In the genomic region with DNA sequence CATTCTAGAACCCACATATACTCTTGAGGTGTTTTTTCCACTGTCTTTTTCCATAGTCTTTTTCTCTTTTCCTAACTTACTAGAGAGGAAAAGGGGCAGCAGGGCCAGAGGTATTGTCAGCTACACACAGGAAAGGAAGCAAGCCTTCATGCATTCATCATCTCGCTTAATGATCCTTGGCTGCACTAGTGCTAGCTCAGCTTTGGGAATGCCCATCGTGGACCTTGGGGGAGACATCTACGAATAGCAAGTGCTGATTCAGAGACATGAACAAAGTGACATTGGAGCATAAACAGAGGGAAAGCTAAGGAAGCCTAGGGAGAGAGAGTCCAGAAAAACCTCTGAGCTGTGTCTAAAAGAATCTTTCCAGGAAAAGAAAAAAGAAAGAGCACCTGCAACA, we compare ENCODE assay signal across 26 cellular contexts.
"Had no signal": no experiment of that assay in that cellular context is flagged by ENCODE, and none has a peak within 500 bp of the region (broad histone marks: within the 10 kb centered on the region; RNA-seq: fewer than 3 reads in every experiment).

No MANE protein-coding gene starts in this region.

- ATAC-seq: activated CD8-positive, alpha-beta memory T cell treated with anti-CD3 and anti-CD28 coated beads, Interleukin-2, amount 10 ng/mL, durations not matched to agents 7 days and 5 days; K562; PC-3 had no signal

- H3K4me3 ChIP-seq: breast epithelium, K562 had no signal

- H3K27ac Mint-ChIP-seq: activated B cell treated with CpG ODN at 0.5 μM for 24 hours; activated CD4-positive, alpha-beta T cell treated with anti-CD3 and anti-CD28 coated beads, Interleukin-2, amount 10 ng/mL, durations not matched to agents 24 days and 14 days; activated CD8-positive, alpha-beta memory T cell treated with anti-CD3 and anti-CD28 coated beads, Interleukin-2, amount 10 ng/mL, durations not matched to agents 7 days and 5 days; activated naive CD4-positive, alpha-beta T cell treated with anti-CD3 and anti-CD28 coated beads, Interleukin-2, amount 50 U/mL, for 24 hours; activated T-cell treated with anti-CD3 and anti-CD28 coated beads, Interleukin-2, amount 50 U/mL, for 24 hours; activated T-helper 1 cell treated with anti-CD3 and anti-CD28 coated beads, Interleukin-12 subunit alpha, Interleukin-12 subunit beta, Interleukin-2, Interleukin-4 antibody, amounts not matched to agents 30 ng/mL and 10 ng/mL and 1 ng/mL, durations not matched to agents 14 hours and 24 hours and 36 hours; T-helper 1 cell treated with Interleukin-12 subunit alpha and Interleukin-12 subunit beta and Interleukin-4 antibody, amounts not matched to agents 30 μg/mL and 1 μg/mL, for 36 hours had no signal

- H3K27ac ChIP-seq: breast epithelium had no signal

- DNase-seq: activated B cell treated with CpG ODN at 0.5 μM for 24 hours; activated CD4-positive, alpha-beta T cell treated with anti-CD3 and anti-CD28 coated beads for 1 hour; activated CD4-positive, alpha-beta T cell treated with anti-CD3 and anti-CD28 coated beads, Interleukin-2, amount 10 ng/mL, durations not matched to agents 24 days and 14 days; activated CD4-positive, alpha-beta T cell treated with anti-CD3 and anti-CD28 coated beads, Interleukin-2, amount 50 U/mL, for 48 hours; activated CD8-positive, alpha-beta memory T cell treated with anti-CD3 and anti-CD28 coated beads, Interleukin-2, amount 10 ng/mL, durations not matched to agents 7 days and 5 days; activated effector memory CD4-positive, alpha-beta T cell treated with Interleukin-2 at 50 U/mL for 16 hours; activated naive CD4-positive, alpha-beta T cell; activated T-cell treated with anti-CD3 and anti-CD28 coated beads, Interleukin-2, amount 50 U/mL, for 24 hours; aorta; caudate nucleus; Karpas-422; NCI-H1048; NCI-H146; NCI-H187 treated with DMSO at 0.1 percent for 48 hours; NCI-H2081 treated with DMSO at 0.1 percent for 48 hours; NCI-H2171 treated with DMSO at 0.1 percent for 48 hours; NCI-H345; NCI-H510A; NCI-H526 treated with DMSO at 0.1 percent for 48 hours; PC-3; SHP77 had no signal

- H3K36me3 ChIP-seq: breast epithelium had no signal

- H3K27me3 ChIP-seq: breast epithelium had no signal

- H3K36me3 Mint-ChIP-seq: activated CD8-positive, alpha-beta memory T cell treated with anti-CD3 and anti-CD28 coated beads, Interleukin-2, amount 10 ng/mL, durations not matched to agents 7 days and 5 days; activated naive CD4-positive, alpha-beta T cell treated with anti-CD3 and anti-CD28 coated beads, Interleukin-2, amount 50 U/mL, for 24 hours had no signal

- H3K9me3 ChIP-seq: breast epithelium had no signal

- H3K27me3 Mint-ChIP-seq: activated B cell treated with CpG ODN at 0.5 μM for 24 hours; activated CD4-positive, alpha-beta T cell treated with anti-CD3 and anti-CD28 coated beads, Interleukin-2, amount 10 ng/mL, durations not matched to agents 24 days and 14 days; activated CD8-positive, alpha-beta memory T cell treated with anti-CD3 and anti-CD28 coated beads, Interleukin-2, amount 10 ng/mL, durations not matched to agents 7 days and 5 days; activated naive CD4-positive, alpha-beta T cell treated with anti-CD3 and anti-CD28 coated beads, Interleukin-2, amount 50 U/mL, for 24 hours; activated T-cell treated with anti-CD3 and anti-CD28 coated beads, Interleukin-2, amount 50 U/mL, for 24 hours had no signal

- H3K9me3 Mint-ChIP-seq: activated B cell treated with CpG ODN at 0.5 μM for 24 hours; activated CD4-positive, alpha-beta T cell treated with anti-CD3 and anti-CD28 coated beads, Interleukin-2, amount 10 ng/mL, durations not matched to agents 24 days and 14 days had no signal

- H3K4me1 Mint-ChIP-seq: activated B cell treated with CpG ODN at 0.5 μM for 24 hours; activated CD4-positive, alpha-beta T cell treated with anti-CD3 and anti-CD28 coated beads, Interleukin-2, amount 10 ng/mL, durations not matched to agents 24 days and 14 days; activated CD8-positive, alpha-beta memory T cell treated with anti-CD3 and anti-CD28 coated beads, Interleukin-2, amount 10 ng/mL, durations not matched to agents 7 days and 5 days; activated naive CD4-positive, alpha-beta T cell treated with anti-CD3 and anti-CD28 coated beads, Interleukin-2, amount 50 U/mL, for 24 hours had no signal

- H3K4me3 Mint-ChIP-seq: activated B cell treated with CpG ODN at 0.5 μM for 24 hours; activated CD4-positive, alpha-beta T cell treated with anti-CD3 and anti-CD28 coated beads, Interleukin-2, amount 10 ng/mL, durations not matched to agents 24 days and 14 days; activated CD8-positive, alpha-beta memory T cell treated with anti-CD3 and anti-CD28 coated beads, Interleukin-2, amount 10 ng/mL, durations not matched to agents 7 days and 5 days; activated naive CD4-positive, alpha-beta T cell treated with anti-CD3 and anti-CD28 coated beads, Interleukin-2, amount 50 U/mL, for 24 hours; activated T-cell treated with anti-CD3 and anti-CD28 coated beads, Interleukin-2, amount 50 U/mL, for 24 hours; activated T-helper 1 cell treated with anti-CD3 and anti-CD28 coated beads, Interleukin-12 subunit alpha, Interleukin-12 subunit beta, Interleukin-2, Interleukin-4 antibody, amounts not matched to agents 30 ng/mL and 10 ng/mL and 1 ng/mL, durations not matched to agents 14 hours and 24 hours and 36 hours; T-helper 1 cell treated with Interleukin-12 subunit alpha and Interleukin-12 subunit beta and Interleukin-4 antibody, amounts not matched to agents 30 μg/mL and 1 μg/mL, for 36 hours had no signal

- H3K4me1 ChIP-seq: breast epithelium had no signal
